8 cellular contexts compared by ENCODE assay signal in genomic region chr17:29591737-29592624, GRCh38. TPM values are rescaled to one million over a fixed set of nuclear protein-coding genes. Genes with fewer than 3 reads are reported as not detected.
A peak's percentile ranks its signal among the peaks of the same experiment; 100 is the strongest.
DNase-seq lines count a peak whose midpoint lies in the region; ATAC-seq, FAIRE-seq and TF ChIP-seq lines count a peak whose summit lies in the region.

No MANE protein-coding gene starts in this region.

- H3K27ac ChIP-seq in heart left ventricle: peak overlapping the region; percentile 38 to 95 (median 88)

- intact Hi-C loops in heart left ventricle (cut with DNase I): loop anchor here in 1 of 10 donors (2.0 kb wide), 1 partner anchor 23 kb away; no protein-coding TSS in a partner anchor

- DNase-seq in GM12891 (ENCODE audit: insufficient read length, low spot score) (peak; percentile 85), NCI-H1436 (lab: John Stamatoyannopoulos, UW) (peak; percentile 95), SW480 (ENCODE audit: low spot score) (peak; percentile 85), adipocyte (ENCODE audit: low read depth) (peak; percentile 95), heart left ventricle (peak; percentile 88 to 94 (median 89)), pons (ENCODE audit: low spot score) (peak; percentile 84), ureter (ENCODE audit: low spot score) (peak; percentile 91)

- H3K9me3 ChIP-seq in adipocyte (ENCODE audit: control insufficient read depth, low read length) (no peaks in the 10 kb centered on the region), heart left ventricle (no peaks in the 10 kb centered on the region)

- peak; percentile 94 to 99 (median 98) for TF ChIP-seq CTCF in heart left ventricle (IDR thresholded peaks at IDR 0.05)

- H3K9ac ChIP-seq in adipocyte (ENCODE audit: low read length): peak overlapping the region; percentile 84

- peak overlapping the region; percentile 79 for H3K4me3 ChIP-seq in adipocyte (ENCODE audit: low read length)
- peak overlapping the region in 10 of 12 donors; percentile 7 to 88 (median 65) for H3K4me3 ChIP-seq in heart left ventricle

- WGBS in heart left ventricle, 4 donors: 12 to 15% (median 14%) methylated on average over 27 of the region's 27 CpGs

- no peaks in the 10 kb centered on the region for H3K36me3 ChIP-seq in adipocyte (ENCODE audit: control insufficient read depth, insufficient read depth, low read length, severe bottlenecking)
- H3K36me3 ChIP-seq in heart left ventricle: no peaks in the 10 kb centered on the region

- no peak for TF ChIP-seq POLR2A in GM12891 (IDR thresholded peaks at IDR 0.05; ENCODE audit: low read depth, low read length)
- TF ChIP-seq POLR2A in heart left ventricle (IDR thresholded peaks at IDR 0.05): peak in 1 of 2 donors; percentile 14

- FAIRE-seq in GM12891 (lab: Jason Lieb, UNC): peak; percentile 78

- ATAC-seq in heart left ventricle (peak; percentile 65 to 81 (median 70)), GM19397 (IDR thresholded peaks at IDR 0.05; ENCODE audit: unreplicated experiment) (no peak)

- H3K4me1 ChIP-seq in adipocyte (ENCODE audit: control insufficient read depth, insufficient read depth, low read length): peaks cover 76% of the 10 kb centered on the region
- peaks cover 5 to 88% (median 64%) of the 10 kb centered on the region in 12 donors for H3K4me1 ChIP-seq in heart left ventricle

- H3K27me3 ChIP-seq in adipocyte (replicated peaks; ENCODE audit: control insufficient read depth, insufficient read depth, low read length) (no peaks in the 10 kb centered on the region), heart left ventricle (no peaks in the 10 kb centered on the region)

TF ChIP-seq in GM12891, 5 proteins besides CTCF, POLR2A, EP300 and RAD21:
- TF ChIP-seq POLR2AphosphoS5 (IDR thresholded peaks at IDR 0.05; ENCODE audit: low read depth, low read length) (no peak), SPI1 (IDR thresholded peaks at IDR 0.05; ENCODE audit: low read depth, low read length) (no peak), POU2F2 (IDR thresholded peaks at IDR 0.05; ENCODE audit: low read depth, low read length) (0 out of 2 replicates have a peak, but pooled peaks have one; percentile 21)
TF ChIP-seq in GM12891: peak in this region for 1.

RNA-seq across cellular contexts. Expression of gene ANKRD13B, which starts 1.0 kb away (rescaled TPM):
- polyA plus RNA-seq in GM12891 (2012; ENCODE audit: low read depth, missing spikeins): 1.4 TPM
- 1 to 10 TPM; 4.4 to 9.9 (median 6.1) TPM for total RNA-seq in heart left ventricle
- polyA plus RNA-seq in heart left ventricle: 10 to 100 TPM in 1 of 2 donors, 1 to 10 TPM in 1; 4.1 to 12.7 TPM
- 7.7 TPM for total RNA-seq in ureter

RNA-seq across cellular contexts. Expression of gene GIT1, which starts 2.5 kb away (rescaled TPM):
- polyA plus RNA-seq in GM12891 (2012; ENCODE audit: low read depth, missing spikeins): 13.2 TPM
- total RNA-seq in heart left ventricle (10 to 100 TPM; 23.1 to 52.9 (median 31.4) TPM), ureter (37.1 TPM)
- 10 to 100 TPM; 23.0 to 37.8 TPM for polyA plus RNA-seq in heart left ventricle

RNA-seq across cellular contexts. Expression of gene TP53I13, which starts 23.5 kb away (rescaled TPM):
- polyA plus RNA-seq in GM12891 (2012; ENCODE audit: low read depth, missing spikeins): 12.4 TPM
- total RNA-seq in heart left ventricle (10 to 100 TPM; 23.8 to 65.5 (median 38.3) TPM), ureter (44.6 TPM)
- polyA plus RNA-seq in heart left ventricle: 10 to 100 TPM; 65.1 to 93.0 TPM

RNA-seq across cellular contexts. Expression of gene ABHD15, which starts 25.1 kb away (rescaled TPM):
- 1.9 TPM for polyA plus RNA-seq in GM12891 (2012; ENCODE audit: low read depth, missing spikeins)
- total RNA-seq in heart left ventricle (10 to 100 TPM in 2 of 9 donors, 1 to 10 TPM in 7; 5.3 to 13.1 (median 9.0) TPM), ureter (7.8 TPM)
- polyA plus RNA-seq in heart left ventricle: 1 to 10 TPM; 4.0 to 8.2 TPM

RNA-seq across cellular contexts. Expression of gene CORO6, which starts 30.7 kb away (rescaled TPM):
- polyA plus RNA-seq in GM12891 (2012; ENCODE audit: low read depth, missing spikeins): 1.5 TPM
- total RNA-seq in heart left ventricle (100 to 1,000 TPM in 3 of 9 donors, 10 to 100 TPM in 6; 72.1 to 115 (median 95.5) TPM), ureter (23.3 TPM)
- 10 to 100 TPM; 50.7 to 96.2 TPM for polyA plus RNA-seq in heart left ventricle
